2 cellular contexts compared by ENCODE assay signal in genomic region chr3:194315088-194315964, GRCh38.
TF ChIP-seq lines count a peak whose summit lies in the region.

No MANE protein-coding gene starts in this region.

TF ChIP-seq in HEK293T, 16 proteins besides CTCF, POLR2A, EP300 and RAD21 (continued from another document):
- no peak for TF ChIP-seq TARDBP (IDR thresholded peaks at IDR 0.05)
- no peak for TF ChIP-seq HDGF (IDR thresholded peaks at IDR 0.05; ENCODE audit: borderline replicate concordance)

TF ChIP-seq in SK-N-SH, 30 proteins besides CTCF, POLR2A, EP300 and RAD21 (continued from another document):
- TF ChIP-seq, protein P1, sequence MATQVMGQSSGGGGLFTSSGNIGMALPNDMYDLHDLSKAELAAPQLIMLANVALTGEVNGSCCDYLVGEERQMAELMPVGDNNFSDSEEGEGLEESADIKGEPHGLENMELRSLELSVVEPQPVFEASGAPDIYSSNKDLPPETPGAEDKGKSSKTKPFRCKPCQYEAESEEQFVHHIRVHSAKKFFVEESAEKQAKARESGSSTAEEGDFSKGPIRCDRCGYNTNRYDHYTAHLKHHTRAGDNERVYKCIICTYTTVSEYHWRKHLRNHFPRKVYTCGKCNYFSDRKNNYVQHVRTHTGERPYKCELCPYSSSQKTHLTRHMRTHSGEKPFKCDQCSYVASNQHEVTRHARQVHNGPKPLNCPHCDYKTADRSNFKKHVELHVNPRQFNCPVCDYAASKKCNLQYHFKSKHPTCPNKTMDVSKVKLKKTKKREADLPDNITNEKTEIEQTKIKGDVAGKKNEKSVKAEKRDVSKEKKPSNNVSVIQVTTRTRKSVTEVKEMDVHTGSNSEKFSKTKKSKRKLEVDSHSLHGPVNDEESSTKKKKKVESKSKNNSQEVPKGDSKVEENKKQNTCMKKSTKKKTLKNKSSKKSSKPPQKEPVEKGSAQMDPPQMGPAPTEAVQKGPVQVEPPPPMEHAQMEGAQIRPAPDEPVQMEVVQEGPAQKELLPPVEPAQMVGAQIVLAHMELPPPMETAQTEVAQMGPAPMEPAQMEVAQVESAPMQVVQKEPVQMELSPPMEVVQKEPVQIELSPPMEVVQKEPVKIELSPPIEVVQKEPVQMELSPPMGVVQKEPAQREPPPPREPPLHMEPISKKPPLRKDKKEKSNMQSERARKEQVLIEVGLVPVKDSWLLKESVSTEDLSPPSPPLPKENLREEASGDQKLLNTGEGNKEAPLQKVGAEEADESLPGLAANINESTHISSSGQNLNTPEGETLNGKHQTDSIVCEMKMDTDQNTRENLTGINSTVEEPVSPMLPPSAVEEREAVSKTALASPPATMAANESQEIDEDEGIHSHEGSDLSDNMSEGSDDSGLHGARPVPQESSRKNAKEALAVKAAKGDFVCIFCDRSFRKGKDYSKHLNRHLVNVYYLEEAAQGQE (IDR thresholded peaks at IDR 0.05; ENCODE audit: low read depth, low read length), result no peak
- TF ChIP-seq MAX (IDR thresholded peaks at IDR 0.05; ENCODE audit: low read depth) (no peak), MXI1 (IDR thresholded peaks at IDR 0.05; ENCODE audit: low read depth, low read length) (0 out of 2 replicates have a peak, but pooled peaks have one; percentile 27), RCOR1 (IDR thresholded peaks at IDR 0.05; ENCODE audit: low read length) (0 out of 2 replicates have a peak, but pooled peaks have one; percentile 21), FOXM1 (IDR thresholded peaks at IDR 0.05; ENCODE audit: low read depth) (no peak), USF2 (IDR thresholded peaks at IDR 0.05; ENCODE audit: borderline replicate concordance, low read depth, low read length) (no peak), SMC3 (IDR thresholded peaks at IDR 0.05; ENCODE audit: low read depth, low read length) (peak; percentile 97), GATA2 (CRISPR knock-in tag; IDR thresholded peaks at IDR 0.05) (no peak)
TF ChIP-seq in SK-N-SH: peak in this region for 4.
